In genomic region chr14:96162265-96162664, GRCh38 we compare ENCODE assay signal across 16 cellular contexts. TPM values are rescaled to one million over a fixed set of nuclear protein-coding genes. Genes with fewer than 3 reads are reported as not detected.
"Had no signal": no experiment of that assay in that cellular context is flagged by ENCODE, and none has a peak within 500 bp of the region (broad histone marks: within the 10 kb centered on the region; RNA-seq: fewer than 3 reads in every experiment).

No MANE protein-coding gene starts in this region.

- H3K4me1 ChIP-seq: spleen had no signal

- H3K27me3 ChIP-seq: neutrophil, spleen, suprapubic skin, upper lobe of left lung had no signal

- H3K36me3 Mint-ChIP-seq: naive thymus-derived CD4-positive, alpha-beta T cell; T-cell had no signal

- DNase-seq: activated B cell treated with CpG ODN at 0.5 μM for 24 hours; activated CD4-positive, alpha-beta T cell treated with anti-CD3 and anti-CD28 coated beads, Interleukin-2, amount 50 U/mL, for 1 hour; activated naive CD4-positive, alpha-beta T cell treated with anti-CD3 and anti-CD28 coated beads for 36 hours; activated T-cell treated with anti-CD3 and anti-CD28 coated beads, Interleukin-2, amount 50 U/mL, for 48 hours; naive thymus-derived CD4-positive, alpha-beta T cell; right cardiac atrium; spleen; stimulated activated CD4-positive, alpha-beta T cell treated with anti-CD3 and anti-CD28 coated beads, Interleukin-1b, Interleukin-23, amount 100 ng/mL, for 48 hours; stimulated activated naive CD4-positive, alpha-beta T cell; T-cell; upper lobe of left lung had no signal

- H3K4me3 ChIP-seq: SK-N-MC, spleen, suprapubic skin, upper lobe of left lung had no signal

- H3K27ac ChIP-seq: neutrophil, SK-N-MC, spleen, suprapubic skin, upper lobe of left lung had no signal

- H3K4me1 Mint-ChIP-seq: activated B cell treated with CpG ODN at 0.5 μM for 24 hours; central memory CD8-positive, alpha-beta T cell; T-cell had no signal

- H3K27ac Mint-ChIP-seq: activated B cell treated with CpG ODN at 0.5 μM for 24 hours; activated naive CD4-positive, alpha-beta T cell treated with anti-CD3 and anti-CD28 coated beads for 36 hours; T-cell had no signal

- ATAC-seq: esophagus mucosa; naive thymus-derived CD4-positive, alpha-beta T cell; right cardiac atrium; T-cell had no signal

- H3K9me3 ChIP-seq: neutrophil, spleen, suprapubic skin, upper lobe of left lung had no signal

- H3K4me3 Mint-ChIP-seq: activated B cell treated with CpG ODN at 0.5 μM for 24 hours; activated naive CD4-positive, alpha-beta T cell treated with anti-CD3 and anti-CD28 coated beads for 36 hours; central memory CD8-positive, alpha-beta T cell; naive thymus-derived CD4-positive, alpha-beta T cell; T-cell had no signal

- H3K27me3 Mint-ChIP-seq: naive thymus-derived CD4-positive, alpha-beta T cell had no signal

- H3K36me3 ChIP-seq: neutrophil, spleen, suprapubic skin, upper lobe of left lung had no signal

- H3K9me3 Mint-ChIP-seq: activated B cell treated with CpG ODN at 0.5 μM for 24 hours; activated naive CD4-positive, alpha-beta T cell treated with anti-CD3 and anti-CD28 coated beads for 36 hours; central memory CD8-positive, alpha-beta T cell; naive thymus-derived CD4-positive, alpha-beta T cell; T-cell had no signal

RNA-seq across cellular contexts. Expression of gene BDKRB2, which starts 42.4 kb away (rescaled TPM):
- total RNA-seq: activated B cell treated with CpG ODN at 0.5 μM for 24 hours; naive thymus-derived CD4-positive, alpha-beta T cell had no signal
